8 cellular contexts compared by ENCODE assay signal in genomic region chr13:40438999-40439797, GRCh38.
DNase-seq lines count a peak whose midpoint lies in the region; ATAC-seq and FAIRE-seq lines count a peak whose summit lies in the region.

No MANE protein-coding gene starts in this region.

- H3K27ac Mint-ChIP-seq in activated T-helper 2 cell treated with anti-CD3 and anti-CD28 coated beads, Interferon-gamma antibody, Interleukin-2, Interleukin-4, amounts not matched to agents 10 μg/mL and 5 μg/mL and 100 μg/mL, durations not matched to agents 14 hours and 24 hours and 36 hours: peak overlapping the region; percentile 78

- no peaks in the 10 kb centered on the region for H3K27me3 Mint-ChIP-seq in activated T-helper 2 cell treated with anti-CD3 and anti-CD28 coated beads, Interferon-gamma antibody, Interleukin-2, Interleukin-4, amounts not matched to agents 10 μg/mL and 5 μg/mL and 100 μg/mL, durations not matched to agents 14 hours and 24 hours and 36 hours (ENCODE audit: low read depth)

- intact Hi-C loops in activated T-helper 2 cell treated with anti-CD3 and anti-CD28 coated beads, Interferon-gamma antibody, Interleukin-2, Interleukin-4, amounts not matched to agents 10 μg/mL and 5 μg/mL and 100 μg/mL, durations not matched to agents 14 hours and 24 hours and 36 hours (cut with micrococcal nuclease): loop anchor here (2.0 to 10.0 kb wide), 4 partner anchors 50 to 754 kb away; no protein-coding TSS in a partner anchor
- intact Hi-C loops in right cardiac atrium (cut with DNase I): no loop called here

- no peaks in the 10 kb centered on the region for H3F3A ChIP-seq in GM23248 (ENCODE audit: insufficient read depth)

- in situ Hi-C loops in GM23248 (cut with MboI) (no loop called here), KBM-7 (cut with MboI; ENCODE audit: low pct_unique_long_range_greater_than_20kb, low sequenced_read_pairs) (no loop called here)

- no peaks in the 10 kb centered on the region for H4K20me1 ChIP-seq in GM23248 (ENCODE audit: insufficient read depth)

- ATAC-seq in right cardiac atrium (peak; percentile 34 to 62), GM19463 (IDR thresholded peaks at IDR 0.05; ENCODE audit: unreplicated experiment) (no peak)

- no peaks in the 10 kb centered on the region for H3K9me2 ChIP-seq in GM23248 (ENCODE audit: insufficient read depth)

- peak overlapping the region; percentile 74 for H3K4me2 ChIP-seq in GM23248 (ENCODE audit: unreplicated experiment)

- H3K27me3 ChIP-seq in GM23248 (replicated peaks; ENCODE audit: insufficient read depth) (no peaks in the 10 kb centered on the region), right cardiac atrium (ENCODE audit: control insufficient read depth, insufficient read depth) (no peaks in the 10 kb centered on the region), small intestine (ENCODE audit: control insufficient read depth in 2 of 2, insufficient read depth in 2 of 2, low read length in 2 of 2) (no peaks in the 10 kb centered on the region)
- no peaks in the 10 kb centered on the region for H3K27me3 ChIP-seq in effector memory CD4-positive, alpha-beta T cell (replicated peaks; ENCODE audit: control insufficient read depth, insufficient read depth, low read length, poor library complexity, severe bottlenecking)

- peaks cover 30% of the 10 kb centered on the region for H3K4me1 Mint-ChIP-seq in activated T-helper 2 cell treated with anti-CD3 and anti-CD28 coated beads, Interferon-gamma antibody, Interleukin-2, Interleukin-4, amounts not matched to agents 10 μg/mL and 5 μg/mL and 100 μg/mL, durations not matched to agents 14 hours and 24 hours and 36 hours (ENCODE audit: low read depth)

- H3K9ac ChIP-seq in GM23248: peak overlapping the region; percentile 68

- WGBS in GM23248 (ENCODE audit: low coverage in 1 of 2, low lambda C conversion rate in 2 of 2, missing lambda C conversion rate in 2 of 2), 2 experiments: 28 to 33% methylated on average over 12 of the region's 12 CpGs
- WGBS in right cardiac atrium: 42% methylated on average over 12 of the region's 12 CpGs
- WGBS in small intestine, 3 donors: 41 to 59% (median 47%) methylated on average over 12 of the region's 12 CpGs

- H3K9me3 Mint-ChIP-seq in activated T-helper 2 cell treated with anti-CD3 and anti-CD28 coated beads, Interferon-gamma antibody, Interleukin-2, Interleukin-4, amounts not matched to agents 10 μg/mL and 5 μg/mL and 100 μg/mL, durations not matched to agents 14 hours and 24 hours and 36 hours: no peaks in the 10 kb centered on the region

- H3K9me3 ChIP-seq in GM23248 (ENCODE audit: low read depth) (no peaks in the 10 kb centered on the region), right cardiac atrium (ENCODE audit: control insufficient read depth, low read length) (no peaks in the 10 kb centered on the region), small intestine (ENCODE audit: control insufficient read depth, low read depth) (no peaks in the 10 kb centered on the region)
- H3K9me3 ChIP-seq in effector memory CD4-positive, alpha-beta T cell (ENCODE audit: control insufficient read depth, low read length): no peaks in the 10 kb centered on the region

- H3K36me3 ChIP-seq in GM23248 (ENCODE audit: low read depth) (no peaks in the 10 kb centered on the region), small intestine (ENCODE audit: control insufficient read depth in 2 of 2, insufficient read depth in 2 of 2, low read length in 2 of 2) (no peaks in the 10 kb centered on the region)
- H3K36me3 ChIP-seq in effector memory CD4-positive, alpha-beta T cell (ENCODE audit: control insufficient read depth, insufficient read depth, low read length): no peaks in the 10 kb centered on the region

- DNase-seq in GM23248 (peak; percentile 75), right cardiac atrium (peak; percentile 21 to 70 (median 65)), small intestine (peak; percentile 54), KBM-7 (no peak), amniotic stem cell (lab: John Stamatoyannopoulos, UW) (no peak)
- no peak for DNase-seq in activated T-helper 2 cell treated with anti-CD3 and anti-CD28 coated beads, Interferon-gamma antibody, Interleukin-2, Interleukin-4, amounts not matched to agents 10 μg/mL and 5 μg/mL and 100 μg/mL, durations not matched to agents 14 hours and 24 hours and 36 hours (ENCODE audit: low spot score)
- DNase-seq in effector memory CD4-positive, alpha-beta T cell: no peak

- no peaks in the 10 kb centered on the region for H3K79me2 ChIP-seq in GM23248 (ENCODE audit: insufficient read depth)

- H3K4me1 ChIP-seq in GM23248 (ENCODE audit: insufficient read depth) (peaks cover 10% of the 10 kb centered on the region; the same call in 1 of the 2 replicates), right cardiac atrium (ENCODE audit: control insufficient read depth, insufficient read depth, low read length) (peaks cover 17% of the 10 kb centered on the region), small intestine (ENCODE audit: control insufficient read depth in 2 of 2, insufficient read depth in 1 of 2, low read depth in 1 of 2, low read length in 1 of 2) (peaks cover 2 to 7% of the 10 kb centered on the region in 2 donors)
- H3K4me1 ChIP-seq in effector memory CD4-positive, alpha-beta T cell (ENCODE audit: control insufficient read depth, insufficient read depth, low read length, poor library complexity, severe bottlenecking): peaks cover 11% of the 10 kb centered on the region

- H3K27ac ChIP-seq in GM23248 (0 out of 2 replicates have a peak overlapping the region, but pooled peaks have one; percentile 2), right cardiac atrium (ENCODE audit: low read length) (peak overlapping the region; percentile 92), small intestine (ENCODE audit: low read depth in 1 of 2, low read length in 1 of 2) (peak overlapping the region in 1 of 2 donors; percentile 64)
- H3K27ac ChIP-seq in effector memory CD4-positive, alpha-beta T cell (ENCODE audit: insufficient read depth, low read length, poor library complexity, severe bottlenecking): no peak overlapping the region

- H3K4me3 Mint-ChIP-seq in activated T-helper 2 cell treated with anti-CD3 and anti-CD28 coated beads, Interferon-gamma antibody, Interleukin-2, Interleukin-4, amounts not matched to agents 10 μg/mL and 5 μg/mL and 100 μg/mL, durations not matched to agents 14 hours and 24 hours and 36 hours (ENCODE audit: low read depth): peak overlapping the region; percentile 52

- peak overlapping the region; percentile 81 for H2AFZ ChIP-seq in GM23248

- H3K36me3 Mint-ChIP-seq in activated T-helper 2 cell treated with anti-CD3 and anti-CD28 coated beads, Interferon-gamma antibody, Interleukin-2, Interleukin-4, amounts not matched to agents 10 μg/mL and 5 μg/mL and 100 μg/mL, durations not matched to agents 14 hours and 24 hours and 36 hours (ENCODE audit: low read depth): no peaks in the 10 kb centered on the region

- peak overlapping the region; percentile 70 for H3K4me3 ChIP-seq in GM23248
- no peak overlapping the region for H3K4me3 ChIP-seq in right cardiac atrium (ENCODE audit: low read length)
- H3K4me3 ChIP-seq in small intestine (ENCODE audit: low read depth in 1 of 2, low read length in 2 of 2): no peak overlapping the region
- no peak overlapping the region for H3K4me3 ChIP-seq in effector memory CD4-positive, alpha-beta T cell (ENCODE audit: insufficient read depth, low read depth, low read length, poor library complexity, severe bottlenecking)

- FAIRE-seq in small intestine (lab: Jason Lieb, UNC): no peak

Comparison
In these comparisons a context has a peak if more than half of its experiments do, and no peak if none do; other contexts are left out.
1. DNase-seq: peak in GM23248 (single experiment), right cardiac atrium (3 of 3) and small intestine (single experiment); none in activated T-helper 2 cell treated with anti-CD3 and anti-CD28 coated beads, Interferon-gamma antibody, Interleukin-2, Interleukin-4, amounts not matched to agents 10 μg/mL and 5 μg/mL and 100 μg/mL, durations not matched to agents 14 hours and 24 hours and 36 hours (single experiment), effector memory CD4-positive, alpha-beta T cell (0 of 3), KBM-7 (single experiment) and amniotic stem cell (single experiment).